In genomic region chr4:77141964-77142641, GRCh38 we compare ENCODE assay signal across 1 cellular context.
TF ChIP-seq lines count a peak whose summit lies in the region.

No MANE protein-coding gene starts in this region.

TF ChIP-seq in GM23338, 12 proteins besides CTCF, POLR2A, EP300 and RAD21 (continued from another document):
- TF ChIP-seq ZNF462 (CRISPR knock-in tag; IDR thresholded peaks at IDR 0.05) (no peak), ETS1 (IDR thresholded peaks at IDR 0.05) (no peak), EZH2 (IDR thresholded peaks at IDR 0.05; ENCODE audit: low read depth, unreplicated experiment) (no peak), STAT1 (IDR thresholded peaks at IDR 0.05; ENCODE audit: unreplicated experiment) (no peak), REST (IDR thresholded peaks at IDR 0.05; ENCODE audit: unreplicated experiment) (no peak), ZNF114 (CRISPR knock-in tag; IDR thresholded peaks at IDR 0.05) (no peak)
